8 cellular contexts compared by ENCODE assay signal in the genomic region with DNA sequence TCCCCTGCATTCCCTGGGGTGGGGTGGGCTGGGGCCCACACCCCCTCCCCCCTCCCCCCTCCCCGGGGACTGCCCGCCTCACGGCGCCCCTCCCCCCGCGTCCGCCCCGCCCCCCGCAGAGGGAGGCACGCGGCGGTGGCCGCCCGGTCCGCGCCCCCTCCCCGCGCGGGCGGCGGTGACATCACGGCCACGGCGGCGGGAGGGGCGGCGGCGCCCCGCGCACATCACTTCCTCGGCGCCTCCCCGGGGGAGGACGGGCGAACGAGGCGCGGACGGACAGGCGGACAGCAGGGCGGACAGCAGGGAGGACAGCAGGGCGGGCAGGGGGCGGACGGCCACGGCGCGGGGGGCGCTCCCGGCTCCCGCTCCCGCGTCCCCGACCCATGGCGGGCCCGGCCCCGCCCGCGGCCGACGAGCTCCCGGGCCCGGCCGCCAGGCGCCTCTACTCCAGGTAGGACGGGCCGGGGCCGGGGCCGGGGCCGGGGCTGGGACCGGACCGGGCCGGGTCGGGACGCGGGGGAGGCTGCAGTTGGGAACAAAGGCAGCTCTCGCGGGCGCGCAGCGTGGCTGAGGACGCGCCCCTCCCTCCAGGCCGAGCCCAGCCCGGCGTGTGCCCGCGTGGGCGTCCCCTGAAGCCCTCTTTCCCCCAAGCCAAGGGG. TPM values are rescaled to one million over a fixed set of nuclear protein-coding genes. Genes with fewer than 3 reads are reported as not detected.
DNase-seq lines count a peak whose midpoint lies in the region; ATAC-seq and TF ChIP-seq lines count a peak whose summit lies in the region.

Gene GPSM1, plus strand, starts transcription at position 227 of the 659 bp plus-strand sequence. Its CDS starts 157 bp downstream, at position 384.

- no peaks in the 10 kb centered on the region for H3K36me3 ChIP-seq in PC-9 (ENCODE audit: low read depth)

- peak within 1 kb of the TSS; percentile 66 for H3K4me3 Mint-ChIP-seq in activated naive CD8-positive, alpha-beta T cell treated with anti-CD3 and anti-CD28 coated beads, Interleukin-2, amount 10 ng/mL, durations not matched to agents 7 days and 5 days

- H3F3A ChIP-seq in PC-9 (ENCODE audit: insufficient read depth, low read depth), result peaks cover 8% of the 10 kb centered on the region; the same call in 1 of the 2 replicates

- intact Hi-C loops in PC-9 (cut with micrococcal nuclease; ENCODE audit: unreplicated experiment) (no loop called here), head of caudate nucleus (cut with DNase I) (no loop called here)

- CTCF ChIA-PET in PC-9 (lab: Charles Lee), result interaction anchor here (0.6 kb wide), 1 partner anchor 181 kb away, joined by 7 read pairs; no protein-coding TSS in a partner anchor

- H3K4me1 Mint-ChIP-seq in activated naive CD8-positive, alpha-beta T cell treated with anti-CD3 and anti-CD28 coated beads, Interleukin-2, amount 10 ng/mL, durations not matched to agents 7 days and 5 days, result no peaks in the 10 kb centered on the region

- POLR2A ChIA-PET in PC-9 (lab: Charles Lee; ENCODE audit: unreplicated experiment), result interaction anchor here (0.6 kb wide), 1 partner anchor 156 kb away, joined by 8 read pairs; no protein-coding TSS in a partner anchor
- POLR2A ChIA-PET in activated naive CD8-positive, alpha-beta T cell treated with anti-CD3 and anti-CD28 coated beads, Interleukin-2, amount 10 ng/mL, durations not matched to agents 7 days and 5 days (lab: Charles Lee), result no interaction called here

- BruUV-seq in PC-9 (replicated peaks; lab: Mats Ljungman, UMichigan), result no TSS peak

- no peak within 1 kb of the TSS for H2AFZ ChIP-seq in PC-9

- H3K4me2 ChIP-seq in PC-9, result peak within 1 kb of the TSS; percentile 71

- no peak for TF ChIP-seq CTCF in PC-9 (conservative IDR thresholded peaks at IDR 0.05)

- no peaks in the 10 kb centered on the region for H3K36me3 Mint-ChIP-seq in activated naive CD8-positive, alpha-beta T cell treated with anti-CD3 and anti-CD28 coated beads, Interleukin-2, amount 10 ng/mL, durations not matched to agents 7 days and 5 days

- DNase-seq in ELR (ENCODE audit: low read depth), result peak; percentile 62
- DNase-seq in PC-9, result peak in 1 of 2 experiments; percentile 33
- DNase-seq in activated naive CD8-positive, alpha-beta T cell treated with anti-CD3 and anti-CD28 coated beads, Interleukin-2, amount 10 ng/mL, durations not matched to agents 7 days and 5 days, result peak; percentile 64
- DNase-seq in head of caudate nucleus, result peak in 38 of 42 donors; percentile 43 to 80 (median 60)
- no peak for DNase-seq in occipital lobe (lab: John Stamatoyannopoulos, UW)

- no peaks in the 10 kb centered on the region for H3K9me3 Mint-ChIP-seq in activated naive CD8-positive, alpha-beta T cell treated with anti-CD3 and anti-CD28 coated beads, Interleukin-2, amount 10 ng/mL, durations not matched to agents 7 days and 5 days

- H3K4me3 ChIP-seq in PC-9, result peak within 1 kb of the TSS; percentile 46; the same call in 1 of the 2 replicates

- H3K27me3 Mint-ChIP-seq in activated naive CD8-positive, alpha-beta T cell treated with anti-CD3 and anti-CD28 coated beads, Interleukin-2, amount 10 ng/mL, durations not matched to agents 7 days and 5 days, result no peaks in the 10 kb centered on the region

- peaks cover 5% of the 10 kb centered on the region; the same call in 1 of the 2 replicates for H4K20me1 ChIP-seq in PC-9 (ENCODE audit: insufficient read depth)

- H3K27ac Mint-ChIP-seq in activated naive CD8-positive, alpha-beta T cell treated with anti-CD3 and anti-CD28 coated beads, Interleukin-2, amount 10 ng/mL, durations not matched to agents 7 days and 5 days, result peak within 1 kb of the TSS; percentile 34

- H3K27me3 ChIP-seq in PC-9 (ENCODE audit: insufficient read depth, low read depth), result no peaks in the 10 kb centered on the region

- H3K9me3 ChIP-seq in PC-9 (ENCODE audit: insufficient read depth, low read depth), result no peaks in the 10 kb centered on the region

- H3K9me2 ChIP-seq in PC-9 (ENCODE audit: insufficient read depth), result no peaks in the 10 kb centered on the region

- H3K79me2 ChIP-seq in PC-9 (ENCODE audit: low read depth), result no peaks in the 10 kb centered on the region

- peaks cover 11% of the 10 kb centered on the region; the same call in 1 of the 2 replicates for H3K4me1 ChIP-seq in PC-9 (replicated peaks; ENCODE audit: insufficient read depth)

- H3K27ac ChIP-seq in PC-9, result no peak within 1 kb of the TSS

- ATAC-seq in activated naive CD8-positive, alpha-beta T cell treated with anti-CD3 and anti-CD28 coated beads, Interleukin-2, amount 10 ng/mL, durations not matched to agents 7 days and 5 days (ENCODE audit: low read depth), result peak; percentile 39
- ATAC-seq in GM19328 (IDR thresholded peaks at IDR 0.05; ENCODE audit: unreplicated experiment) (no peak), HG02852 (IDR thresholded peaks at IDR 0.05; ENCODE audit: unreplicated experiment) (no peak), HG03025 (IDR thresholded peaks at IDR 0.05; ENCODE audit: low FRiP score, unreplicated experiment) (no peak)

RNA-seq across cellular contexts. Expression of gene GPSM1, which starts in this region (rescaled TPM):
- total RNA-seq in PC-9 (2021), result 5.5 and 9.5 TPM in 2 replicates
- 1 to 10 TPM; 5.0 to 6.0 TPM for total RNA-seq in activated naive CD8-positive, alpha-beta T cell treated with anti-CD3 and anti-CD28 coated beads, Interleukin-2, amount 10 ng/mL, durations not matched to agents 7 days and 5 days
- total RNA-seq in occipital lobe, result 73.6 TPM
